2 cellular contexts compared by ENCODE assay signal in the genomic region with DNA sequence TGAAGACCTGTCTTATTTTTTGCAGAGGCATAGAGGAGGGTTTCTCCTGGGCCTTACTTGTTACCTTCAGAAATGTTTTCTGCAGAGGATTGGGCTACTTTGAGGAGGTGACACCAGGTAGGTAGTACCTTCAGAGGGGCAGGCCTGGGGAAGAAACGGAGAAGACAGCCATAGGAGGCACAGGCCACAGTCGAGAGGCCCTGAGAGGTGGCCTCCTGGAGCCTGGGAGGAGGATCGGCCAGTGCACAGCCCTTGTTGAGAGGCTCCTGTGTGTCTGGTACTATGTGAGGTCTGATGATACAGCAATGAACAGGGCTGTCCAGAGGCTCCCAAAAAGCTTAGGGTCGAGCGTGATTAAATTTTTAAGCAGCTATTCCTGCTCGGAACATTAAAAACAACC.
TF ChIP-seq lines count a peak whose summit lies in the region.

No MANE protein-coding gene starts in this region.

TF ChIP-seq in GM23338, 12 proteins besides CTCF, POLR2A, EP300 and RAD21 (continues in another document):
- TF ChIP-seq JUNB (IDR thresholded peaks at IDR 0.05; ENCODE audit: unreplicated experiment) (no peak), NANOG (IDR thresholded peaks at IDR 0.05; ENCODE audit: borderline replicate concordance) (no peak), REST (IDR thresholded peaks at IDR 0.05; ENCODE audit: unreplicated experiment) (no peak), EZH2phosphoT487 (IDR thresholded peaks at IDR 0.05; ENCODE audit: unreplicated experiment) (no peak), ZNF114 (CRISPR knock-in tag; IDR thresholded peaks at IDR 0.05) (no peak), STAT1 (IDR thresholded peaks at IDR 0.05; ENCODE audit: unreplicated experiment) (no peak), CREB1 (CRISPR knock-in tag; IDR thresholded peaks at IDR 0.05; ENCODE audit: low read depth) (no peak), EZH2 (IDR thresholded peaks at IDR 0.05; ENCODE audit: low read depth, unreplicated experiment) (no peak)
- TF ChIP-seq, protein P1, sequence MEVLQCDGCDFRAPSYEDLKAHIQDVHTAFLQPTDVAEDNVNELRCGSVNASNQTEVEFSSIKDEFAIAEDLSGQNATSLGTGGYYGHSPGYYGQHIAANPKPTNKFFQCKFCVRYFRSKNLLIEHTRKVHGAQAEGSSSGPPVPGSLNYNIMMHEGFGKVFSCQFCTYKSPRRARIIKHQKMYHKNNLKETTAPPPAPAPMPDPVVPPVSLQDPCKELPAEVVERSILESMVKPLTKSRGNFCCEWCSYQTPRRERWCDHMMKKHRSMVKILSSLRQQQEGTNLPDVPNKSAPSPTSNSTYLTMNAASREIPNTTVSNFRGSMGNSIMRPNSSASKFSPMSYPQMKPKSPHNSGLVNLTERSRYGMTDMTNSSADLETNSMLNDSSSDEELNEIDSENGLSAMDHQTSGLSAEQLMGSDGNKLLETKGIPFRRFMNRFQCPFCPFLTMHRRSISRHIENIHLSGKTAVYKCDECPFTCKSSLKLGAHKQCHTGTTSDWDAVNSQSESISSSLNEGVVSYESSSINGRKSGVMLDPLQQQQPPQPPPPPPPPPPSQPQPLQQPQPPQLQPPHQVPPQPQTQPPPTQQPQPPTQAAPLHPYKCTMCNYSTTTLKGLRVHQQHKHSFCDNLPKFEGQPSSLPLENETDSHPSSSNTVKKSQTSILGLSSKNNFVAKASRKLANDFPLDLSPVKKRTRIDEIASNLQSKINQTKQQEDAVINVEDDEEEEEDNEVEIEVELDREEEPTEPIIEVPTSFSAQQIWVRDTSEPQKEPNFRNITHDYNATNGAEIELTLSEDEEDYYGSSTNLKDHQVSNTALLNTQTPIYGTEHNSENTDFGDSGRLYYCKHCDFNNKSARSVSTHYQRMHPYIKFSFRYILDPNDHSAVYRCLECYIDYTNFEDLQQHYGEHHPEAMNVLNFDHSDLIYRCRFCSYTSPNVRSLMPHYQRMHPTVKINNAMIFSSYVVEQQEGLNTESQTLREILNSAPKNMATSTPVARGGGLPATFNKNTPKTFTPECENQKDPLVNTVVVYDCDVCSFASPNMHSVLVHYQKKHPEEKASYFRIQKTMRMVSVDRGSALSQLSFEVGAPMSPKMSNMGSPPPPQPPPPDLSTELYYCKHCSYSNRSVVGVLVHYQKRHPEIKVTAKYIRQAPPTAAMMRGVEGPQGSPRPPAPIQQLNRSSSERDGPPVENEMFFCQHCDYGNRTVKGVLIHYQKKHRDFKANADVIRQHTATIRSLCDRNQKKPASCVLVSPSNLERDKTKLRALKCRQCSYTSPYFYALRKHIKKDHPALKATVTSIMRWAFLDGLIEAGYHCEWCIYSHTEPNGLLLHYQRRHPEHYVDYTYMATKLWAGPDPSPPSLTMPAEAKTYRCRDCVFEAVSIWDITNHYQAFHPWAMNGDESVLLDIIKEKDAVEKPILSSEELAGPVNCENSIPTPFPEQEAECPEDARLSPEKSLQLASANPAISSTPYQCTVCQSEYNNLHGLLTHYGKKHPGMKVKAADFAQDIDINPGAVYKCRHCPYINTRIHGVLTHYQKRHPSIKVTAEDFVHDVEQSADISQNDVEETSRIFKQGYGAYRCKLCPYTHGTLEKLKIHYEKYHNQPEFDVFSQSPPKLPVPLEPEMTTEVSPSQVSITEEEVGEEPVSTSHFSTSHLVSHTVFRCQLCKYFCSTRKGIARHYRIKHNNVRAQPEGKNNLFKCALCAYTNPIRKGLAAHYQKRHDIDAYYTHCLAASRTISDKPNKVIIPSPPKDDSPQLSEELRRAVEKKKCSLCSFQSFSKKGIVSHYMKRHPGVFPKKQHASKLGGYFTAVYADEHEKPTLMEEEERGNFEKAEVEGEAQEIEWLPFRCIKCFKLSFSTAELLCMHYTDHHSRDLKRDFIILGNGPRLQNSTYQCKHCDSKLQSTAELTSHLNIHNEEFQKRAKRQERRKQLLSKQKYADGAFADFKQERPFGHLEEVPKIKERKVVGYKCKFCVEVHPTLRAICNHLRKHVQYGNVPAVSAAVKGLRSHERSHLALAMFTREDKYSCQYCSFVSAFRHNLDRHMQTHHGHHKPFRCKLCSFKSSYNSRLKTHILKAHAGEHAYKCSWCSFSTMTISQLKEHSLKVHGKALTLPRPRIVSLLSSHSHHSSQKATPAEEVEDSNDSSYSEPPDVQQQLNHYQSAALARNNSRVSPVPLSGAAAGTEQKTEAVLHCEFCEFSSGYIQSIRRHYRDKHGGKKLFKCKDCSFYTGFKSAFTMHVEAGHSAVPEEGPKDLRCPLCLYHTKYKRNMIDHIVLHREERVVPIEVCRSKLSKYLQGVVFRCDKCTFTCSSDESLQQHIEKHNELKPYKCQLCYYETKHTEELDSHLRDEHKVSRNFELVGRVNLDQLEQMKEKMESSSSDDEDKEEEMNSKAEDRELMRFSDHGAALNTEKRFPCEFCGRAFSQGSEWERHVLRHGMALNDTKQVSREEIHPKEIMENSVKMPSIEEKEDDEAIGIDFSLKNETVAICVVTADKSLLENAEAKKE (CRISPR knock-in tag; IDR thresholded peaks at IDR 0.05) = no peak
- TF ChIP-seq, protein P2, sequence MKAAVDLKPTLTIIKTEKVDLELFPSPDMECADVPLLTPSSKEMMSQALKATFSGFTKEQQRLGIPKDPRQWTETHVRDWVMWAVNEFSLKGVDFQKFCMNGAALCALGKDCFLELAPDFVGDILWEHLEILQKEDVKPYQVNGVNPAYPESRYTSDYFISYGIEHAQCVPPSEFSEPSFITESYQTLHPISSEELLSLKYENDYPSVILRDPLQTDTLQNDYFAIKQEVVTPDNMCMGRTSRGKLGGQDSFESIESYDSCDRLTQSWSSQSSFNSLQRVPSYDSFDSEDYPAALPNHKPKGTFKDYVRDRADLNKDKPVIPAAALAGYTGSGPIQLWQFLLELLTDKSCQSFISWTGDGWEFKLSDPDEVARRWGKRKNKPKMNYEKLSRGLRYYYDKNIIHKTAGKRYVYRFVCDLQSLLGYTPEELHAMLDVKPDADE (IDR thresholded peaks at IDR 0.05) = no peak

TF ChIP-seq in IMR-90, 13 proteins besides CTCF, POLR2A, EP300 and RAD21:
- no peak for TF ChIP-seq NFE2L2 (IDR thresholded peaks at IDR 0.05; ENCODE audit: low read depth, low read length)
- TF ChIP-seq MXI1 (IDR thresholded peaks at IDR 0.05; ENCODE audit: borderline replicate concordance, low read depth, low read length) = no peak
- no peak for TF ChIP-seq CHD1 (IDR thresholded peaks at IDR 0.05; ENCODE audit: low read depth, low read length)
- no peak for TF ChIP-seq RFX5 (IDR thresholded peaks at IDR 0.05; ENCODE audit: low read depth, low read length)
- no peak for TF ChIP-seq CEBPB (IDR thresholded peaks at IDR 0.05; ENCODE audit: low read depth, low read length)
- no peak for TF ChIP-seq BHLHE40 (IDR thresholded peaks at IDR 0.05; ENCODE audit: low read depth, low read length)
- no peak for TF ChIP-seq FOS (IDR thresholded peaks at IDR 0.05; ENCODE audit: low read depth, low read length)
- no peak for TF ChIP-seq SMC3 (IDR thresholded peaks at IDR 0.05; ENCODE audit: low read depth, low read length)
- no peak for TF ChIP-seq MAFK (IDR thresholded peaks at IDR 0.05; ENCODE audit: low read depth, low read length)
- TF ChIP-seq, protein P3, sequence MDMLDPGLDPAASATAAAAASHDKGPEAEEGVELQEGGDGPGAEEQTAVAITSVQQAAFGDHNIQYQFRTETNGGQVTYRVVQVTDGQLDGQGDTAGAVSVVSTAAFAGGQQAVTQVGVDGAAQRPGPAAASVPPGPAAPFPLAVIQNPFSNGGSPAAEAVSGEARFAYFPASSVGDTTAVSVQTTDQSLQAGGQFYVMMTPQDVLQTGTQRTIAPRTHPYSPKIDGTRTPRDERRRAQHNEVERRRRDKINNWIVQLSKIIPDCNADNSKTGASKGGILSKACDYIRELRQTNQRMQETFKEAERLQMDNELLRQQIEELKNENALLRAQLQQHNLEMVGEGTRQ (IDR thresholded peaks at IDR 0.05; ENCODE audit: low read depth, low read length) = no peak
- TF ChIP-seq MAZ (IDR thresholded peaks at IDR 0.05; ENCODE audit: borderline replicate concordance, low read depth, low read length) = no peak
TF ChIP-seq in IMR-90: peak in this region for 0.
